ENCODE assay signal across 8 cellular contexts in genomic region chr1:6889875-6890480, GRCh38.
DNase-seq lines count a peak whose midpoint lies in the region; ATAC-seq, FAIRE-seq and TF ChIP-seq lines count a peak whose summit lies in the region.

No MANE protein-coding gene starts in this region.

- H3K79me2 ChIP-seq in H1 (ENCODE audit: control insufficient read depth in 1 of 2, insufficient read depth in 2 of 2, low read length in 2 of 2), result no peaks in the 10 kb centered on the region

- H3K4me2 ChIP-seq in H1 (ENCODE audit: insufficient read depth in 1 of 2, low read depth in 2 of 2, low read length in 2 of 2), result no peak overlapping the region

- no peak overlapping the region for H3K23ac ChIP-seq in H1 (ENCODE audit: insufficient read length)

- H3K4me3 ChIP-seq in NB4 (ENCODE audit: low read depth, low read length) (no peak overlapping the region), H1 (ENCODE audit: extremely low read depth in 1 of 4, insufficient read depth in 2 of 4, low read depth in 3 of 4, low read length in 4 of 4) (no peak overlapping the region)

- CTCF ChIA-PET in H1 (lab: Charles Lee; ENCODE audit: partially characterized antibody), result interaction anchor here (0.6 to 4.6 kb wide), 38 partner anchors 9 to 1591 kb away, joined by 3 to 33 read pairs (median 4); no protein-coding TSS in a partner anchor

- H2BK120ac ChIP-seq in H1 (replicated peaks; ENCODE audit: low read depth, low read length), result no peak overlapping the region

- H3K14ac ChIP-seq in H1 (ENCODE audit: insufficient read length), result no peak overlapping the region

- no peaks in the 10 kb centered on the region for H3K9me3 ChIP-seq in H1 (ENCODE audit: insufficient read depth in 2 of 2, low read depth in 1 of 2, low read length in 1 of 2)

- ATAC-seq in memory B cell (ENCODE audit: low read depth) (peak; percentile 60), HG02763 (IDR thresholded peaks at IDR 0.05; ENCODE audit: unreplicated experiment) (no peak)

- H2AFZ ChIP-seq in H1 (ENCODE audit: low read length), result no peak overlapping the region

- H3K27me3 Mint-ChIP-seq in memory B cell, result no peaks in the 10 kb centered on the region

- WGBS in H1 (ENCODE audit: extremely low coverage in 1 of 2, insufficient coverage in 1 of 2, insufficient read length in 1 of 2, insufficient replicate concordance in 2 of 2, low coverage in 1 of 2, low lambda C conversion rate in 2 of 2, missing lambda C conversion rate in 1 of 2), 2 experiments, result 34% methylated on average over 3 of the region's 3 CpGs; no CpG with 5 or more reads in 1 of the 2 experiments

- no peak overlapping the region for H3K27ac ChIP-seq in H1 (ENCODE audit: low read depth, low read length)

- H3K4me3 Mint-ChIP-seq in memory B cell, result no peak overlapping the region

- no peak overlapping the region for H2AK5ac ChIP-seq in H1 (ENCODE audit: low read depth, low read length)

- no peak overlapping the region for H2BK20ac ChIP-seq in H1 (ENCODE audit: low read length)

- peak; percentile 82 for FAIRE-seq in H1 (lab: Jason Lieb, UNC)

- no peak overlapping the region for H4K8ac ChIP-seq in H1 (ENCODE audit: extremely low read depth, insufficient read depth, low read length)

- TF ChIP-seq RAD21 in H1 (IDR thresholded peaks at IDR 0.05 in 1 of 2, conservative IDR thresholded peaks at IDR 0.05 in 1 of 2; ENCODE audit: low read depth in 2 of 2, low read length in 2 of 2), result peak; percentile 63 to 81

- no peak overlapping the region for H3K56ac ChIP-seq in H1 (replicated peaks; ENCODE audit: insufficient read length, low read depth, low read length)

- H3K27ac Mint-ChIP-seq in memory B cell, result no peak overlapping the region

- no peak overlapping the region for H4K91ac ChIP-seq in H1 (replicated peaks; ENCODE audit: insufficient read length, low read length)

- H2BK5ac ChIP-seq in H1 (ENCODE audit: low read depth, low read length), result no peak overlapping the region

- H3K18ac ChIP-seq in H1 (ENCODE audit: extremely low read depth, low read length), result no peak overlapping the region

- no peak for TF ChIP-seq POLR2A in NB4 (IDR thresholded peaks at IDR 0.05; ENCODE audit: extremely low read depth, insufficient read length)
- no peak for TF ChIP-seq POLR2A in H1 (IDR thresholded peaks at IDR 0.05; ENCODE audit: control extremely low read depth in 1 of 2, low read depth in 2 of 2, low read length in 2 of 2)

- 0 out of 2 replicates have a peak, but pooled peaks cover 3% of the 10 kb centered on the region for H3K79me1 ChIP-seq in H1 (ENCODE audit: low read depth, low read length)

- H3K36me3 Mint-ChIP-seq in memory B cell, result peaks cover 3% of the 10 kb centered on the region

- no peak overlapping the region for H3K9ac ChIP-seq in H1 (replicated peaks in 1 of 4; ENCODE audit: extremely low read depth in 1 of 4, low read depth in 3 of 4, low read length in 3 of 4)

- TF ChIP-seq CTCF in NB4 (IDR thresholded peaks at IDR 0.05; ENCODE audit: low read depth, low read length) (peak; percentile 76), H1 (IDR thresholded peaks at IDR 0.05; ENCODE audit: control extremely low read depth in 1 of 3, insufficient read depth in 1 of 3, low read depth in 1 of 3, low read length in 3 of 3) (peak; percentile 73 to 82 (median 81))

- H3K27me3 ChIP-seq in H1 (replicated peaks in 1 of 4; ENCODE audit: control insufficient read depth in 3 of 4, extremely low read depth in 1 of 4, insufficient read depth in 3 of 4, low read length in 3 of 4), result no peaks in the 10 kb centered on the region

- no peak overlapping the region for H2BK12ac ChIP-seq in H1 (ENCODE audit: low read depth, low read length)

- H3K36me3 ChIP-seq in H1 (ENCODE audit: control insufficient read depth in 2 of 4, insufficient read depth in 4 of 4, low read length in 3 of 4), result no peaks in the 10 kb centered on the region

- no peak for TF ChIP-seq EP300 in H1 (IDR thresholded peaks at IDR 0.05; ENCODE audit: borderline replicate concordance in 1 of 2, low read depth in 2 of 2, low read length in 2 of 2)

- H3K9me3 Mint-ChIP-seq in memory B cell, result no peaks in the 10 kb centered on the region

- peaks cover 2 to 8% of the 10 kb centered on the region in 2 experiments for H4K20me1 ChIP-seq in H1 (replicated peaks in 1 of 2; ENCODE audit: control insufficient read depth in 1 of 2, insufficient read depth in 2 of 2, low read length in 2 of 2)

- DNase-seq in SIG-M5 treated with dmso at 0.1 percent for 504 hours (lab: John Stamatoyannopoulos, UW; ENCODE audit: unreplicated experiment) (peak; percentile 29), SIG-M5 (lab: John Stamatoyannopoulos, UW) (no peak), NB4 (ENCODE audit: low read depth) (peak; percentile 56), UCSD-AML1 (lab: John Stamatoyannopoulos, UW; ENCODE audit: unreplicated experiment) (peak; percentile 37), H1 (ENCODE audit: low read depth in 1 of 2, low spot score in 2 of 2) (no peak), memory B cell (ENCODE audit: low spot score in 2 of 2) (peak; percentile 28 to 40), superior temporal gyrus (ENCODE audit: extremely low spot score) (peak; percentile 80)

- H4K5ac ChIP-seq in H1 (ENCODE audit: insufficient read length, low read depth, low read length), result no peak overlapping the region

- POLR2A ChIA-PET in H1 (lab: Charles Lee; ENCODE audit: partially characterized antibody), result interaction anchor here (0.9 to 1.4 kb wide), 2 partner anchors 9 to 65 kb away, joined by 3 read pairs; no protein-coding TSS in a partner anchor

- no peak overlapping the region for H3K4ac ChIP-seq in H1 (replicated peaks; ENCODE audit: insufficient read length, low read depth, low read length)

- H3K4me1 Mint-ChIP-seq in memory B cell, result peaks cover 11% of the 10 kb centered on the region

- no peaks in the 10 kb centered on the region for H3K4me1 ChIP-seq in H1 (replicated peaks in 1 of 4; ENCODE audit: control insufficient read depth in 3 of 4, insufficient read depth in 4 of 4, low read length in 3 of 4)

- no peaks in the 10 kb centered on the region for H3K23me2 ChIP-seq in H1 (ENCODE audit: low read depth, low read length)

- H2BK15ac ChIP-seq in H1 (ENCODE audit: low read length), result no peak overlapping the region

TF ChIP-seq in H1, 55 proteins besides CTCF, POLR2A, EP300 and RAD21:
- TF ChIP-seq BCL11A (IDR thresholded peaks at IDR 0.05; ENCODE audit: low read depth in 2 of 2, low read length in 2 of 2), result no peak
- 0 out of 2 replicates have a peak, but pooled peaks have one; percentile 8 for TF ChIP-seq CHD2 (IDR thresholded peaks at IDR 0.05; ENCODE audit: low read length)

Comparison
In these comparisons a context has a peak if more than half of its experiments do, and no peak if none do; other contexts are left out.
1. DNase-seq: peak in SIG-M5 treated with dmso at 0.1 percent for 504 hours (single experiment), NB4 (single experiment), UCSD-AML1 (single experiment), memory B cell (2 of 2) and superior temporal gyrus (single experiment); none in SIG-M5 (single experiment) and H1 (0 of 2).